9 cellular contexts compared by ENCODE assay signal in the genomic region with DNA sequence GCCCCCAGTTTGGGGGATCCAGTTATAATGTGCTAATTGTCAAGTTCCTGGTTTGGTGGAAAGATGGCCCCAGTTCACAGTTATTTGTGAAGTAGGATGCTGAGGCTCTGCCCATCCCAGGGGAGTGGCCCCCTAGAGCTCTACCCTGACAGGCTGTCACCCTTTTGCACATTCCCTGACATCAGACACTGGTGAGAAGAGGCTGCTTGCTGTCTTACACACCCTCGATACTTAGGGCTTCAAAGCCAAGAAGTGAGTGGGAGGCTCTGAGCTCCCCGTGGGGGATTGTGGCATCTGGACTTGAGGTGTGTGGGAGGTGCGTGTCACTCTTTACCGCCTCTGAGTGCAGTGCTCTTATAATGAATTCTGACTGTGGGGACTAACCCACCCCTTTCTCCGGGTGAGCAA.
DNase-seq lines count a peak whose midpoint lies in the region; ATAC-seq and TF ChIP-seq lines count a peak whose summit lies in the region.
"Had no signal": no experiment of that assay in that cellular context is flagged by ENCODE, and none has a peak within 500 bp of the region (broad histone marks: within the 10 kb centered on the region; RNA-seq: fewer than 3 reads in every experiment).

No MANE protein-coding gene starts in this region.

- H3K9me2 ChIP-seq in GM23338 (ENCODE audit: insufficient read depth): no peaks in the 10 kb centered on the region

- H3K9me3 Mint-ChIP-seq in IgD-negative memory B cell: no peaks in the 10 kb centered on the region
- no peaks in the 10 kb centered on the region for H3K9me3 Mint-ChIP-seq in central memory CD8-positive, alpha-beta T cell
- H3K9me3 Mint-ChIP-seq in stimulated activated effector memory CD8-positive, alpha-beta T cell treated with anti-CD3 and anti-CD28 coated beads, Interleukin-12 subunit alpha, Interleukin-12 subunit beta, amount 100 ng/mL, for 72 hours: no peaks in the 10 kb centered on the region
- no peaks in the 10 kb centered on the region; the same call in 2 of the 3 replicates for H3K9me3 Mint-ChIP-seq in GM23338

- no peaks in the 10 kb centered on the region for H3K27me3 Mint-ChIP-seq in IgD-negative memory B cell
- no peaks in the 10 kb centered on the region for H3K27me3 Mint-ChIP-seq in central memory CD8-positive, alpha-beta T cell
- peaks cover 7% of the 10 kb centered on the region for H3K27me3 Mint-ChIP-seq in GM23338 (ENCODE audit: insufficient read depth, low read depth, poor library complexity)

- H3K36me3 ChIP-seq in GM06990 (ENCODE audit: control insufficient read depth, insufficient read depth, low read length): peaks cover 8% of the 10 kb centered on the region
- H3K36me3 ChIP-seq in GM23338 (ENCODE audit: insufficient read depth): no peaks in the 10 kb centered on the region

- H3K27me3 ChIP-seq in GM06990 (replicated peaks; ENCODE audit: control insufficient read depth, insufficient read depth, low read length) (no peaks in the 10 kb centered on the region), GM23338 (ENCODE audit: insufficient read depth) (no peaks in the 10 kb centered on the region)

- H3K27ac Mint-ChIP-seq in IgD-negative memory B cell (peak overlapping the region; percentile 8 to 86 (median 53)), GM23338 (no peak overlapping the region)
- H3K27ac Mint-ChIP-seq in central memory CD8-positive, alpha-beta T cell (ENCODE audit: low read depth): peak overlapping the region; percentile 85
- H3K27ac Mint-ChIP-seq in stimulated activated effector memory CD8-positive, alpha-beta T cell treated with anti-CD3 and anti-CD28 coated beads, Interleukin-12 subunit alpha, Interleukin-12 subunit beta, amount 100 ng/mL, for 72 hours: peak overlapping the region; percentile 97

- H3K4me3 Mint-ChIP-seq in IgD-negative memory B cell: peak overlapping the region in 2 of 4 donors; percentile 52 to 82
- H3K4me3 Mint-ChIP-seq in central memory CD8-positive, alpha-beta T cell: no peak overlapping the region
- H3K4me3 Mint-ChIP-seq in stimulated activated effector memory CD8-positive, alpha-beta T cell treated with anti-CD3 and anti-CD28 coated beads, Interleukin-12 subunit alpha, Interleukin-12 subunit beta, amount 100 ng/mL, for 72 hours: peak overlapping the region; percentile 66
- no peak overlapping the region for H3K4me3 Mint-ChIP-seq in GM23338

- H3K4me2 ChIP-seq in GM23338: no peak overlapping the region

- H4K20me1 ChIP-seq in GM23338 (replicated peaks; ENCODE audit: insufficient read depth): no peaks in the 10 kb centered on the region

- peaks cover 33% of the 10 kb centered on the region for H3K4me1 ChIP-seq in GM23338 (ENCODE audit: insufficient read depth)

- TF ChIP-seq CTCF in GM06990 (IDR thresholded peaks at IDR 0.05; ENCODE audit: insufficient read depth, low read length, poor library complexity, severe bottlenecking) (peak; percentile 3), GM23338 (conservative IDR thresholded peaks at IDR 0.05; ENCODE audit: low read depth in 2 of 2) (no peak)

- peaks cover 19% of the 10 kb centered on the region for H3K36me3 Mint-ChIP-seq in IgD-negative memory B cell
- H3K36me3 Mint-ChIP-seq in central memory CD8-positive, alpha-beta T cell (ENCODE audit: insufficient read depth): peaks cover 27% of the 10 kb centered on the region
- peaks cover 92% of the 10 kb centered on the region for H3K36me3 Mint-ChIP-seq in stimulated activated effector memory CD8-positive, alpha-beta T cell treated with anti-CD3 and anti-CD28 coated beads, Interleukin-12 subunit alpha, Interleukin-12 subunit beta, amount 100 ng/mL, for 72 hours
- H3K36me3 Mint-ChIP-seq in GM23338 (ENCODE audit: low read depth): no peaks in the 10 kb centered on the region; the same call in 2 of the 3 replicates

- no peaks in the 10 kb centered on the region for H3K79me2 ChIP-seq in GM23338 (replicated peaks; ENCODE audit: insufficient read depth)

- no peaks in the 10 kb centered on the region for H3F3A ChIP-seq in GM23338 (replicated peaks; ENCODE audit: low read depth)

- no peak overlapping the region for H3K27ac ChIP-seq in GM23338 (ENCODE audit: low read depth)
- H3K27ac ChIP-seq: epithelial cell of prostate had no signal

- peak overlapping the region; percentile 36 for H3K4me3 ChIP-seq in GM06990 (replicated peaks; ENCODE audit: low read depth, low read length)
- H3K4me3 ChIP-seq in GM23338: no peak overlapping the region

- DNase-seq in GM06990 (ENCODE audit: extremely low read depth, insufficient read length): peak; percentile 79
- no peak for DNase-seq in central memory CD8-positive, alpha-beta T cell (ENCODE audit: low spot score in 2 of 2)
- peak; percentile 45 to 83 for DNase-seq in stimulated activated effector memory CD8-positive, alpha-beta T cell treated with anti-CD3 and anti-CD28 coated beads, Interleukin-12 subunit alpha, Interleukin-12 subunit beta, amount 100 ng/mL, for 72 hours (ENCODE audit: low spot score in 2 of 2)
- DNase-seq in NCI-H2029 (lab: John Stamatoyannopoulos, UW): no peak
- DNase-seq in GM23338 (ENCODE audit: low spot score): no peak
- DNase-seq in DMS114 treated with DMSO at 0.1 percent for 48 hours (lab: John Stamatoyannopoulos, UW; ENCODE audit: unreplicated experiment): no peak

- ATAC-seq in GM21423 (IDR thresholded peaks at IDR 0.05; ENCODE audit: unreplicated experiment): peak; percentile 85
- ATAC-seq in central memory CD8-positive, alpha-beta T cell (replicated peaks; ENCODE audit: extremely low read depth, poor library complexity, severe bottlenecking): peak; percentile 52
- peak; percentile 89 for ATAC-seq in stimulated activated effector memory CD8-positive, alpha-beta T cell treated with anti-CD3 and anti-CD28 coated beads, Interleukin-12 subunit alpha, Interleukin-12 subunit beta, amount 100 ng/mL, for 72 hours
- no peak for ATAC-seq in GM23338

- peaks cover 19 to 24% (median 20%) of the 10 kb centered on the region in 3 donors for H3K4me1 Mint-ChIP-seq in IgD-negative memory B cell
- H3K4me1 Mint-ChIP-seq in central memory CD8-positive, alpha-beta T cell: peaks cover 61% of the 10 kb centered on the region
- H3K4me1 Mint-ChIP-seq in stimulated activated effector memory CD8-positive, alpha-beta T cell treated with anti-CD3 and anti-CD28 coated beads, Interleukin-12 subunit alpha, Interleukin-12 subunit beta, amount 100 ng/mL, for 72 hours: peaks cover 58% of the 10 kb centered on the region
- H3K4me1 Mint-ChIP-seq in GM23338: peaks cover 26% of the 10 kb centered on the region

- no peak overlapping the region for H2AFZ ChIP-seq in GM23338

TF ChIP-seq in GM23338, 12 proteins besides CTCF, POLR2A, EP300 and RAD21 (continues in another document):
- TF ChIP-seq, protein P1, sequence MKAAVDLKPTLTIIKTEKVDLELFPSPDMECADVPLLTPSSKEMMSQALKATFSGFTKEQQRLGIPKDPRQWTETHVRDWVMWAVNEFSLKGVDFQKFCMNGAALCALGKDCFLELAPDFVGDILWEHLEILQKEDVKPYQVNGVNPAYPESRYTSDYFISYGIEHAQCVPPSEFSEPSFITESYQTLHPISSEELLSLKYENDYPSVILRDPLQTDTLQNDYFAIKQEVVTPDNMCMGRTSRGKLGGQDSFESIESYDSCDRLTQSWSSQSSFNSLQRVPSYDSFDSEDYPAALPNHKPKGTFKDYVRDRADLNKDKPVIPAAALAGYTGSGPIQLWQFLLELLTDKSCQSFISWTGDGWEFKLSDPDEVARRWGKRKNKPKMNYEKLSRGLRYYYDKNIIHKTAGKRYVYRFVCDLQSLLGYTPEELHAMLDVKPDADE (IDR thresholded peaks at IDR 0.05): no peak
- TF ChIP-seq ZNF331 (CRISPR knock-in tag; IDR thresholded peaks at IDR 0.05; ENCODE audit: low read depth) (no peak), JUNB (IDR thresholded peaks at IDR 0.05; ENCODE audit: unreplicated experiment) (no peak)

Comparison
In these comparisons a context has a peak if more than half of its experiments do, and no peak if none do; other contexts are left out.
1. DNase-seq: peak in GM06990 (single experiment) and stimulated activated effector memory CD8-positive, alpha-beta T cell treated with anti-CD3 and anti-CD28 coated beads, Interleukin-12 subunit alpha, Interleukin-12 subunit beta, amount 100 ng/mL, for 72 hours (2 of 2); none in central memory CD8-positive, alpha-beta T cell (0 of 2), NCI-H2029 (single experiment), GM23338 (single experiment) and DMS114 treated with DMSO at 0.1 percent for 48 hours (single experiment).